In the genomic region with DNA sequence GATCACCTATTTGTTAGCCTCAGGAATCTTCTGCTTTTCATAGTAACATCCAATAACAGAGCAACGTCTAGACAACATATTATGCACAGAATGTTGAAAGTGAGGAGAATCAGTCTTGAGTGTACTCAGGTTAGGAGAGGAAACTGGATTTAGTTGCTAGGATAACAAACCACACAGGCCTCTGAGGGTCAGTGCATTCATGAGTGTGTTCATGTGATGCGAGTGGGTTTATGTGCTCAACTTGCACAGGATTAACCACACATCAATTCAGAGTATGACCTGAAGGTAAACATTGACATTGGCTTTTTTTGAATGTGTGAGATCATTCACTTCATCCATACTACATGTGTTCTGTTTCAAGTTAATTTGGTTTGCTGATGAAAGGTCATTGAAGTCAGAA, we compare ENCODE assay signal across 21 cellular contexts.
DNase-seq lines count a peak whose midpoint lies in the region; ATAC-seq lines count a peak whose summit lies in the region.
"Had no signal": no experiment of that assay in that cellular context is flagged by ENCODE, and none has a peak within 500 bp of the region (broad histone marks: within the 10 kb centered on the region; RNA-seq: fewer than 3 reads in every experiment).

No MANE protein-coding gene starts in this region.

- peak; percentile 71 for DNase-seq in COLO668 (lab: John Stamatoyannopoulos, UW; ENCODE audit: unreplicated experiment)
- DNase-seq in SHP77 (lab: John Stamatoyannopoulos, UW) = peak; percentile 67 to 78
- peak; percentile 43 for DNase-seq in iris pigment epithelial cell (ENCODE audit: low read depth)
- no peak for DNase-seq in nucleus accumbens (lab: John Stamatoyannopoulos, UW)
- no peak for DNase-seq in hippocampal formation (lab: John Stamatoyannopoulos, UW)
- no peak for DNase-seq in activated T-cell treated with anti-CD3 and anti-CD28 coated beads, Interleukin-2, amount 50 U/mL, for 1 hour
- no peak for DNase-seq in globus pallidus (ENCODE audit: low spot score)
- DNase-seq: activated CD4-positive, CD25-positive, alpha-beta regulatory T cell; activated naive CD4-positive, alpha-beta T cell treated with Interleukin-2 at 50 U/mL for 16 hours; activated T-cell treated with anti-CD3 and anti-CD28 coated beads, Interleukin-2, amount 50 U/mL, for 48 hours; anterior cingulate cortex; CD4-positive, alpha-beta T cell; cerebellar nuclear complex; foreskin fibroblast; immature natural killer cell; NCI-H2081 treated with DMSO at 0.1 percent for 48 hours; NCI-H526 treated with DMSO at 0.1 percent for 48 hours; psoas muscle; stimulated activated CD4-positive, alpha-beta T cell treated with anti-CD3 and anti-CD28 coated beads, Interleukin-2, amount 100 ng/mL, for 24 hours; stimulated activated naive CD4-positive, alpha-beta T cell treated with Interleukin-2 at 50 U/mL for 16 hours had no signal

- ATAC-seq in GM18868 (IDR thresholded peaks at IDR 0.05; ENCODE audit: unreplicated experiment) = peak; percentile 58
- ATAC-seq: psoas muscle had no signal

Comparison
In these comparisons a context has a peak if more than half of its experiments do, and no peak if none do; other contexts are left out.
1. DNase-seq: peak in COLO668 (single experiment), SHP77 (2 of 2) and iris pigment epithelial cell (single experiment); none in nucleus accumbens (0 of 56), hippocampal formation (0 of 2), activated T-cell treated with anti-CD3 and anti-CD28 coated beads, Interleukin-2, amount 50 U/mL, for 1 hour (single experiment) and globus pallidus (single experiment).